In genomic region chr21:38392722-38393121, GRCh38 we compare ENCODE assay signal across 15 cellular contexts.
DNase-seq lines count a peak whose midpoint lies in the region; ATAC-seq and TF ChIP-seq lines count a peak whose summit lies in the region.
"Had no signal": no experiment of that assay in that cellular context is flagged by ENCODE, and none has a peak within 500 bp of the region (broad histone marks: within the 10 kb centered on the region; RNA-seq: fewer than 3 reads in every experiment).

No MANE protein-coding gene starts in this region.

- H3K4me3 ChIP-seq in HL-60 (replicated peaks; ENCODE audit: insufficient read depth, low read length) (no peak overlapping the region), spleen (no peak overlapping the region)

- TF ChIP-seq CTCF in HL-60 (IDR thresholded peaks at IDR 0.05; ENCODE audit: insufficient read depth, low read length) (no peak), VCaP (conservative IDR thresholded peaks at IDR 0.05) (no peak), spleen (IDR thresholded peaks at IDR 0.05 in 8 of 11, conservative IDR thresholded peaks at IDR 0.05 in 3 of 11) (no peak)

- no peaks in the 10 kb centered on the region for H3K27me3 ChIP-seq in HL-60 (ENCODE audit: insufficient read depth, poor library complexity, severe bottlenecking)
- H3K27me3 ChIP-seq in spleen (replicated peaks in 1 of 7) = no peaks in the 10 kb centered on the region
- H3K27me3 ChIP-seq: BE2C had no signal

- H3K36me3 ChIP-seq in spleen = peaks cover 0 to 36% (median 0%) of the 10 kb centered on the region in 6 donors
- H3K36me3 ChIP-seq: BE2C had no signal

- no peaks in the 10 kb centered on the region for H3K9me3 ChIP-seq in spleen
- H3K9me3 ChIP-seq: BE2C, Caco-2 had no signal

- H3K4me1 ChIP-seq in spleen = peaks cover 0 to 16% (median 0%) of the 10 kb centered on the region in 6 donors
- H3K4me1 ChIP-seq: BE2C, Caco-2 had no signal

- 86 to 97% (median 94%) methylated on average over 1 of the region's 1 CpG for WGBS in spleen, 5 donors

- H3K27ac ChIP-seq in HL-60 (replicated peaks) (peak overlapping the region; percentile 36), VCaP (peak overlapping the region; percentile 24; the same call in 1 of the 2 replicates), spleen (no peak overlapping the region)

- ATAC-seq in sciatic nerve (peak; percentile 76), HG03439 (IDR thresholded peaks at IDR 0.05; ENCODE audit: unreplicated experiment) (no peak)

- intact Hi-C loops in sciatic nerve (cut with DNase I) (no loop called here), spleen (cut with DNase I; ENCODE audit: low total_unique reads) (no loop called here)

- DNase-seq in HL-60 (ENCODE audit: low read depth in 1 of 2, low spot score in 1 of 2) = no peak
- peak; percentile 24 for DNase-seq in RPMI7951 (ENCODE audit: low read depth)
- no peak for DNase-seq in sciatic nerve (ENCODE audit: low spot score)
- no peak for DNase-seq in middle frontal gyrus (ENCODE audit: extremely low spot score, low spot score)
- DNase-seq in spleen = no peak
- no peak for DNase-seq in NOMO-1 (lab: John Stamatoyannopoulos, UW; ENCODE audit: unreplicated experiment in 2 of 2)
- DNase-seq: ACHN; BE2C; C1 segment of cervical spinal cord; Caco-2; CD4-positive, CD25-positive, alpha-beta regulatory T cell; GF-D8; H9 had no signal

- TF ChIP-seq POLR2A in spleen (IDR thresholded peaks at IDR 0.05) = no peak

Comparison
In these comparisons a context has a peak if more than half of its experiments do, and no peak if none do; other contexts are left out.
1. H3K27ac ChIP-seq: peak in HL-60 (single experiment) and VCaP (single experiment); none in spleen (0 of 8).